In the genomic region with DNA sequence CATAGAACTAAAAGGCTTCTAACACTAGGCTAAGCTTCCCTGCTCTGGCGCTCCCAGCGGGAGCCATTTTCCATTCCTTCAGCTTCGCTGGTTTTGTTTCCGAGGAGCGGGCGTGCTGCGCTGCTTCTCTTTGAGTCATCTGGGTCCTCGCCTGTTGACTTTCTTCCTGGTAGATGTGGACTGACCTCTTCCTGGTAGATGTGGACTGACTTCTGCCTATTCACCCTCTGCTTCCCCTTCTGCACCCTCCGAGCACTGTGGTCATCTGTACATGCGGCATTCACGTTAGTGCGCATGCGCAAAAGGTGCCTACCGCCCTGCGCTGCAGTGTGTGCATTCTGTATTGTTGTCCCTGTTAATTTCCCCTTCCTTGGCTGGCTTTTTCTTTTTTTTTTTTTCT, we compare ENCODE assay signal across 12 cellular contexts. TPM values are rescaled to one million over a fixed set of nuclear protein-coding genes. Genes with fewer than 3 reads are reported as not detected.
A peak's percentile ranks its signal among the peaks of the same experiment; 100 is the strongest.
DNase-seq lines count a peak whose midpoint lies in the region; ATAC-seq and TF ChIP-seq lines count a peak whose summit lies in the region.
"Had no signal": no experiment of that assay in that cellular context is flagged by ENCODE, and none has a peak within 500 bp of the region (broad histone marks: within the 10 kb centered on the region; RNA-seq: fewer than 3 reads in every experiment).

No MANE protein-coding gene starts in this region.

- peaks cover 32% of the 10 kb centered on the region for H3K4me1 Mint-ChIP-seq in activated CD4-positive, alpha-beta T cell treated with anti-CD3 and anti-CD28 coated beads, Interleukin-2, amount 10 ng/mL, durations not matched to agents 7 days and 5 days
- peaks cover 32% of the 10 kb centered on the region for H3K4me1 Mint-ChIP-seq in activated CD4-positive, alpha-beta T cell treated with anti-CD3 and anti-CD28 coated beads for 36 hours
- H3K4me1 Mint-ChIP-seq in nephron progenitor cell, result peaks cover 55% of the 10 kb centered on the region

- POLR2A ChIA-PET in activated CD4-positive, alpha-beta T cell treated with anti-CD3 and anti-CD28 coated beads, Interleukin-2, amount 10 ng/mL, durations not matched to agents 7 days and 5 days (lab: Charles Lee), result no interaction called here
- POLR2A ChIA-PET in activated CD4-positive, alpha-beta T cell treated with anti-CD3 and anti-CD28 coated beads for 36 hours (lab: Charles Lee), result no interaction called here

- peaks cover 49% of the 10 kb centered on the region for H3K4me1 ChIP-seq in vagina

- no peaks in the 10 kb centered on the region for H3K9me3 ChIP-seq in vagina

- no peak overlapping the region for H3K4me3 ChIP-seq in vagina
- H3K4me3 ChIP-seq: smooth muscle cell had no signal

- H3K27me3 ChIP-seq in vagina, result no peaks in the 10 kb centered on the region

- no peak for ATAC-seq in activated CD4-positive, alpha-beta T cell treated with anti-CD3 and anti-CD28 coated beads for 36 hours

- TF ChIP-seq POLR2A in vagina (IDR thresholded peaks at IDR 0.05), result no peak

- H3K27me3 Mint-ChIP-seq in activated CD4-positive, alpha-beta T cell treated with anti-CD3 and anti-CD28 coated beads, Interleukin-2, amount 10 ng/mL, durations not matched to agents 7 days and 5 days, result no peaks in the 10 kb centered on the region
- H3K27me3 Mint-ChIP-seq in activated CD4-positive, alpha-beta T cell treated with anti-CD3 and anti-CD28 coated beads for 36 hours, result no peaks in the 10 kb centered on the region
- no peaks in the 10 kb centered on the region for H3K27me3 Mint-ChIP-seq in nephron progenitor cell (ENCODE audit: low read depth, poor library complexity)

- H3K27ac Mint-ChIP-seq in activated CD4-positive, alpha-beta T cell treated with anti-CD3 and anti-CD28 coated beads, Interleukin-2, amount 10 ng/mL, durations not matched to agents 7 days and 5 days, result peak overlapping the region; percentile 46
- H3K27ac Mint-ChIP-seq in activated CD4-positive, alpha-beta T cell treated with anti-CD3 and anti-CD28 coated beads for 36 hours, result no peak overlapping the region
- H3K27ac Mint-ChIP-seq in nephron progenitor cell, result peak overlapping the region; percentile 53
- H3K27ac Mint-ChIP-seq: activated T-helper 1 cell treated with anti-CD3 and anti-CD28 coated beads, Interleukin-12 subunit alpha, Interleukin-12 subunit beta, Interleukin-2, Interleukin-4 antibody, amounts not matched to agents 30 ng/mL and 10 ng/mL and 1 ng/mL, durations not matched to agents 14 hours and 24 hours and 36 hours had no signal

- CTCF ChIA-PET in activated CD4-positive, alpha-beta T cell treated with anti-CD3 and anti-CD28 coated beads, Interleukin-2, amount 10 ng/mL, durations not matched to agents 7 days and 5 days (lab: Charles Lee), result no interaction called here
- CTCF ChIA-PET in activated CD4-positive, alpha-beta T cell treated with anti-CD3 and anti-CD28 coated beads for 36 hours (lab: Charles Lee), result interaction anchor here (0.7 to 1.9 kb wide), 3 partner anchors 13 to 48 kb away, joined by 3 to 7 read pairs (median 4); no protein-coding TSS in a partner anchor

- peaks cover 27% of the 10 kb centered on the region for H3K36me3 Mint-ChIP-seq in activated CD4-positive, alpha-beta T cell treated with anti-CD3 and anti-CD28 coated beads, Interleukin-2, amount 10 ng/mL, durations not matched to agents 7 days and 5 days (ENCODE audit: low read depth)
- H3K36me3 Mint-ChIP-seq in activated CD4-positive, alpha-beta T cell treated with anti-CD3 and anti-CD28 coated beads for 36 hours (ENCODE audit: low read depth), result peaks cover 44% of the 10 kb centered on the region
- H3K36me3 Mint-ChIP-seq in nephron progenitor cell (ENCODE audit: low read depth), result peaks cover 31% of the 10 kb centered on the region

- intact Hi-C loops in activated CD4-positive, alpha-beta T cell treated with anti-CD3 and anti-CD28 coated beads for 36 hours (cut with DNase I, micrococcal nuclease), result no loop called here
- intact Hi-C loops in head of caudate nucleus (cut with DNase I), result no loop called here
- intact Hi-C loops in vagina (cut with DNase I), result no loop called here

- no peak for DNase-seq in activated CD4-positive, alpha-beta T cell treated with anti-CD3 and anti-CD28 coated beads, Interleukin-2, amount 10 ng/mL, durations not matched to agents 7 days and 5 days
- DNase-seq in activated CD4-positive, alpha-beta T cell treated with anti-CD3 and anti-CD28 coated beads for 36 hours, result no peak
- DNase-seq in head of caudate nucleus (peak in 39 of 42 donors; percentile 26 to 77 (median 55)), nephron progenitor cell (no peak), vagina (ENCODE audit: extremely low spot score in 2 of 2) (no peak), NCI-H2196 (lab: John Stamatoyannopoulos, UW; ENCODE audit: unreplicated experiment) (no peak), HPDE6-E6E7 (ENCODE audit: extremely low spot score) (no peak), NAMALWA (ENCODE audit: low spot score) (no peak)
- DNase-seq: GDM1, T-helper 1 cell had no signal

- H3K36me3 ChIP-seq in vagina, result peaks cover 0 to 7% of the 10 kb centered on the region in 2 donors

- no peaks in the 10 kb centered on the region for H3K9me3 Mint-ChIP-seq in activated CD4-positive, alpha-beta T cell treated with anti-CD3 and anti-CD28 coated beads, Interleukin-2, amount 10 ng/mL, durations not matched to agents 7 days and 5 days
- H3K9me3 Mint-ChIP-seq in activated CD4-positive, alpha-beta T cell treated with anti-CD3 and anti-CD28 coated beads for 36 hours (ENCODE audit: low read depth), result no peaks in the 10 kb centered on the region
- H3K9me3 Mint-ChIP-seq in nephron progenitor cell, result no peaks in the 10 kb centered on the region
- H3K9me3 Mint-ChIP-seq: activated T-helper 1 cell treated with anti-CD3 and anti-CD28 coated beads, Interleukin-12 subunit alpha, Interleukin-12 subunit beta, Interleukin-2, Interleukin-4 antibody, amounts not matched to agents 30 ng/mL and 10 ng/mL and 1 ng/mL, durations not matched to agents 14 hours and 24 hours and 36 hours had no signal

- no peak overlapping the region for H3K4me3 Mint-ChIP-seq in activated CD4-positive, alpha-beta T cell treated with anti-CD3 and anti-CD28 coated beads, Interleukin-2, amount 10 ng/mL, durations not matched to agents 7 days and 5 days
- no peak overlapping the region for H3K4me3 Mint-ChIP-seq in activated CD4-positive, alpha-beta T cell treated with anti-CD3 and anti-CD28 coated beads for 36 hours
- no peak overlapping the region for H3K4me3 Mint-ChIP-seq in nephron progenitor cell
- H3K4me3 Mint-ChIP-seq: activated T-helper 1 cell treated with anti-CD3 and anti-CD28 coated beads, Interleukin-12 subunit alpha, Interleukin-12 subunit beta, Interleukin-2, Interleukin-4 antibody, amounts not matched to agents 30 ng/mL and 10 ng/mL and 1 ng/mL, durations not matched to agents 14 hours and 24 hours and 36 hours had no signal

- H3K27ac ChIP-seq in vagina, result peak overlapping the region; percentile 88

- TF ChIP-seq CTCF in nephron progenitor cell (IDR thresholded peaks at IDR 0.05), result no peak
- TF ChIP-seq CTCF in vagina (IDR thresholded peaks at IDR 0.05), result no peak

RNA-seq across cellular contexts. Expression of gene SEC14L1, which starts 40.8 kb away (rescaled TPM):
- 10 to 100 TPM; 56.6 to 57.4 TPM for total RNA-seq in activated CD4-positive, alpha-beta T cell treated with anti-CD3 and anti-CD28 coated beads, Interleukin-2, amount 10 ng/mL, durations not matched to agents 7 days and 5 days
- total RNA-seq in activated CD4-positive, alpha-beta T cell treated with anti-CD3 and anti-CD28 coated beads for 36 hours, result 10 to 100 TPM; 44.2 to 67.0 TPM
- 40.5 TPM for total RNA-seq in vagina

Comparison
In these comparisons a context has a peak if more than half of its experiments do, and no peak if none do; other contexts are left out.
1. DNase-seq: peak in head of caudate nucleus (39 of 42); none in activated CD4-positive, alpha-beta T cell treated with anti-CD3 and anti-CD28 coated beads, Interleukin-2, amount 10 ng/mL, durations not matched to agents 7 days and 5 days (single experiment), activated CD4-positive, alpha-beta T cell treated with anti-CD3 and anti-CD28 coated beads for 36 hours (single experiment), nephron progenitor cell (single experiment), vagina (0 of 2), NCI-H2196 (single experiment), HPDE6-E6E7 (single experiment) and NAMALWA (single experiment).